ENCODE assay signal across 19 cellular contexts in genomic region chr14:54693761-54694160, GRCh38.
DNase-seq lines count a peak whose midpoint lies in the region; ATAC-seq, FAIRE-seq and TF ChIP-seq lines count a peak whose summit lies in the region.
"Had no signal": no experiment of that assay in that cellular context is flagged by ENCODE, and none has a peak within 500 bp of the region (broad histone marks: within the 10 kb centered on the region; RNA-seq: fewer than 3 reads in every experiment).

No MANE protein-coding gene starts in this region.

- intact Hi-C loops in left ventricle myocardium inferior (cut with micrococcal nuclease) (loop anchor here (5.0 kb wide), 2 partner anchors 79 to 121 kb away; no protein-coding TSS in a partner anchor), gastrocnemius medialis (cut with DNase I; ENCODE audit: low total_unique reads) (loop anchor here (10.0 kb wide), 1 partner anchor 581 kb away; the partner anchor contains the start of gene FBXO34)

- no peak overlapping the region for H3K4me3 Mint-ChIP-seq in chondrocyte (ENCODE audit: unreplicated experiment)
- H3K4me3 Mint-ChIP-seq: CD14-positive monocyte; CD8-positive, alpha-beta T cell had no signal

- peak overlapping the region; percentile 39 for H3K27ac Mint-ChIP-seq in chondrocyte (ENCODE audit: unreplicated experiment)
- H3K27ac Mint-ChIP-seq: CD14-positive monocyte; CD8-positive, alpha-beta T cell had no signal

- no peaks in the 10 kb centered on the region for H3K27me3 ChIP-seq in left ventricle myocardium inferior (ENCODE audit: low read depth)
- H3K27me3 ChIP-seq in gastrocnemius medialis = no peaks in the 10 kb centered on the region

- TF ChIP-seq CTCF in chondrocyte (IDR thresholded peaks at IDR 0.05) = no peak
- no peak for TF ChIP-seq CTCF in left ventricle myocardium inferior (IDR thresholded peaks at IDR 0.05; ENCODE audit: borderline replicate concordance)
- no peak for TF ChIP-seq CTCF in gastrocnemius medialis (IDR thresholded peaks at IDR 0.05 in 4 of 5, conservative IDR thresholded peaks at IDR 0.05 in 1 of 5)
- TF ChIP-seq CTCF in RWPE1 (conservative IDR thresholded peaks at IDR 0.05; ENCODE audit: low read depth) = no peak

- FAIRE-seq in HTR-8/SVneo (lab: Jason Lieb, UNC) = peak; percentile 91
- FAIRE-seq: A549, GM12892, GM19239, H54, K562 had no signal

- H3K4me1 ChIP-seq in left ventricle myocardium inferior (peaks cover 96% of the 10 kb centered on the region), gastrocnemius medialis (peaks cover 62 to 70% of the 10 kb centered on the region in 2 donors)

- no peaks in the 10 kb centered on the region for H3K36me3 ChIP-seq in left ventricle myocardium inferior
- no peaks in the 10 kb centered on the region for H3K36me3 ChIP-seq in gastrocnemius medialis

- H3K9me3 ChIP-seq in left ventricle myocardium inferior (replicated peaks) (no peaks in the 10 kb centered on the region), gastrocnemius medialis (no peaks in the 10 kb centered on the region)
- H3K9me3 ChIP-seq: A549 had no signal

- POLR2A ChIA-PET in RWPE1 (lab: Yijun Ruan, JAX; ENCODE audit: low non-redundant PET) = no interaction called here

- in situ Hi-C loops in gastrocnemius medialis (cut with MboI; ENCODE audit: low sequenced_read_pairs in 4 of 4) = loop anchor here (5.0 to 10.0 kb wide), 4 partner anchors 79 to 126 kb away; partner anchors contain the start of gene SAMD4A (in 2 of the 4)

- no peaks in the 10 kb centered on the region for H3K27me3 Mint-ChIP-seq in chondrocyte (ENCODE audit: low read depth)

- TF ChIP-seq POLR2A in gastrocnemius medialis (IDR thresholded peaks at IDR 0.05) (no peak), GM18505 (IDR thresholded peaks at IDR 0.05; ENCODE audit: borderline replicate concordance, extremely low read depth, insufficient read depth, insufficient read length) (no peak)

- DNase-seq in HTR-8/SVneo (ENCODE audit: insufficient read length, low spot score) = no peak
- no peak for DNase-seq in chondrocyte (ENCODE audit: low spot score)
- no peak for DNase-seq in left ventricle myocardium inferior
- no peak for DNase-seq in gastrocnemius medialis
- no peak for DNase-seq in RWPE1 (ENCODE audit: low spot score)
- DNase-seq: CD8-positive, alpha-beta T cell; COR-L47; DND-41; GDM1 had no signal

- H3K4me3 ChIP-seq in left ventricle myocardium inferior = no peak overlapping the region
- H3K4me3 ChIP-seq in gastrocnemius medialis = no peak overlapping the region
- H3K4me3 ChIP-seq: A549, K562 had no signal

- CTCF ChIA-PET in RWPE1 (lab: Yijun Ruan, JAX) = no interaction called here

- ATAC-seq in gastrocnemius medialis = no peak
- ATAC-seq in GM18505 (IDR thresholded peaks at IDR 0.05; ENCODE audit: unreplicated experiment) = no peak
- no peak for ATAC-seq in HG03378 (IDR thresholded peaks at IDR 0.05; ENCODE audit: unreplicated experiment)
- no peak for ATAC-seq in GM19455 (IDR thresholded peaks at IDR 0.05; ENCODE audit: unreplicated experiment)
- ATAC-seq: A549; CD8-positive, alpha-beta T cell; HCT116; K562 had no signal

- H3K9me3 Mint-ChIP-seq in chondrocyte (ENCODE audit: low read depth) = no peaks in the 10 kb centered on the region
- H3K9me3 Mint-ChIP-seq: CD8-positive, alpha-beta T cell had no signal

- H3K4me1 Mint-ChIP-seq in chondrocyte (ENCODE audit: low read depth) = peaks cover 30% of the 10 kb centered on the region

- H3K36me3 Mint-ChIP-seq in chondrocyte (ENCODE audit: low read depth) = no peaks in the 10 kb centered on the region
- H3K36me3 Mint-ChIP-seq: CD14-positive monocyte; CD8-positive, alpha-beta T cell had no signal

- peak overlapping the region; percentile 94 for H3K27ac ChIP-seq in left ventricle myocardium inferior (replicated peaks)
- peak overlapping the region; percentile 86 to 99 (median 90) for H3K27ac ChIP-seq in gastrocnemius medialis
- no peak overlapping the region for H3K27ac ChIP-seq in RWPE1
- H3K27ac ChIP-seq: A549 had no signal
